In genomic region chr2:227684258-227684657, GRCh38 we compare ENCODE assay signal across 22 cellular contexts. TPM values are rescaled to one million over a fixed set of nuclear protein-coding genes. Genes with fewer than 3 reads are reported as not detected.
DNase-seq lines count a peak whose midpoint lies in the region; ATAC-seq, FAIRE-seq and TF ChIP-seq lines count a peak whose summit lies in the region.
"Had no signal": no experiment of that assay in that cellular context is flagged by ENCODE, and none has a peak within 500 bp of the region (broad histone marks: within the 10 kb centered on the region; RNA-seq: fewer than 3 reads in every experiment).

No MANE protein-coding gene starts in this region.

- H2AFZ ChIP-seq in hepatocyte: no peak overlapping the region
- H2AFZ ChIP-seq: GM23338 had no signal

- H3K27me3 ChIP-seq in bronchial epithelial cell (ENCODE audit: control insufficient read depth, insufficient read depth, low read length): no peaks in the 10 kb centered on the region
- H3K27me3 ChIP-seq in esophagus muscularis mucosa: no peaks in the 10 kb centered on the region
- no peaks in the 10 kb centered on the region for H3K27me3 ChIP-seq in lower lobe of right lung (ENCODE audit: low read depth)
- no peaks in the 10 kb centered on the region for H3K27me3 ChIP-seq in upper lobe of right lung
- H3K27me3 ChIP-seq in hepatocyte: no peaks in the 10 kb centered on the region
- H3K27me3 ChIP-seq: BE2C had no signal

- H3K9me3 ChIP-seq in esophagus muscularis mucosa (no peaks in the 10 kb centered on the region), lower lobe of right lung (no peaks in the 10 kb centered on the region), upper lobe of right lung (no peaks in the 10 kb centered on the region), hepatocyte (ENCODE audit: low read depth) (no peaks in the 10 kb centered on the region)
- H3K9me3 ChIP-seq: BE2C, Caco-2 had no signal

- H3K4me1 ChIP-seq in esophagus muscularis mucosa (no peaks in the 10 kb centered on the region), lower lobe of right lung (peaks cover 6% of the 10 kb centered on the region), upper lobe of right lung (no peaks in the 10 kb centered on the region), hepatocyte (ENCODE audit: insufficient read depth) (no peaks in the 10 kb centered on the region)
- H3K4me1 ChIP-seq: BE2C, Caco-2 had no signal

- H3K4me3 ChIP-seq in bronchial epithelial cell (ENCODE audit: low read depth, low read length) (no peak overlapping the region), esophagus muscularis mucosa (no peak overlapping the region), lower lobe of right lung (no peak overlapping the region), upper lobe of right lung (no peak overlapping the region), hepatocyte (no peak overlapping the region)
- H3K4me3 ChIP-seq: GM23338 had no signal

- TF ChIP-seq CTCF in bronchial epithelial cell (IDR thresholded peaks at IDR 0.05; ENCODE audit: insufficient read depth, low read length, severe bottlenecking): no peak
- no peak for TF ChIP-seq CTCF in esophagus muscularis mucosa (IDR thresholded peaks at IDR 0.05)
- TF ChIP-seq CTCF in lower lobe of right lung (IDR thresholded peaks at IDR 0.05): no peak
- no peak for TF ChIP-seq CTCF in upper lobe of right lung (IDR thresholded peaks at IDR 0.05)
- TF ChIP-seq CTCF in glutamatergic neuron (IDR thresholded peaks at IDR 0.05; ENCODE audit: partially characterized antibody, unreplicated experiment): no peak
- no peak for TF ChIP-seq CTCF in hepatocyte (IDR thresholded peaks at IDR 0.05; ENCODE audit: poor library complexity)

- no peaks in the 10 kb centered on the region for H3K79me2 ChIP-seq in hepatocyte

- WGBS in esophagus muscularis mucosa: 69% methylated on average over 5 of the region's 5 CpGs
- 92% methylated on average over 5 of the region's 5 CpGs for WGBS in hepatocyte (ENCODE audit: low lambda C conversion rate, missing lambda C conversion rate)

- no peaks in the 10 kb centered on the region for H3K36me3 Mint-ChIP-seq in glutamatergic neuron (ENCODE audit: unreplicated experiment)
- H3K36me3 Mint-ChIP-seq: CD4-positive, CD25-positive, alpha-beta regulatory T cell had no signal

- no peak for FAIRE-seq in bronchial epithelial cell (lab: Jason Lieb, UNC)
- FAIRE-seq: A204.1, D721Med, G401.6, GM12892, GM18507, H54 had no signal

- H3K36me3 ChIP-seq in bronchial epithelial cell (ENCODE audit: control insufficient read depth, insufficient read depth, low read length): no peaks in the 10 kb centered on the region
- H3K36me3 ChIP-seq in esophagus muscularis mucosa: no peaks in the 10 kb centered on the region
- H3K36me3 ChIP-seq in lower lobe of right lung: no peaks in the 10 kb centered on the region
- no peaks in the 10 kb centered on the region for H3K36me3 ChIP-seq in upper lobe of right lung
- no peaks in the 10 kb centered on the region for H3K36me3 ChIP-seq in hepatocyte (replicated peaks; ENCODE audit: insufficient read depth, low read depth)
- H3K36me3 ChIP-seq: BE2C had no signal

- no peak overlapping the region for H3K4me3 Mint-ChIP-seq in glutamatergic neuron (ENCODE audit: unreplicated experiment)
- H3K4me3 Mint-ChIP-seq: CD4-positive, CD25-positive, alpha-beta regulatory T cell; GM23338 had no signal

- no peaks in the 10 kb centered on the region for H3K9me3 Mint-ChIP-seq in glutamatergic neuron (ENCODE audit: unreplicated experiment)
- H3K9me3 Mint-ChIP-seq: GM23338 had no signal

- H3K4me1 Mint-ChIP-seq in glutamatergic neuron (ENCODE audit: low read depth, unreplicated experiment): peaks cover 5% of the 10 kb centered on the region
- H3K4me1 Mint-ChIP-seq: CD4-positive, CD25-positive, alpha-beta regulatory T cell; GM23338 had no signal

- TF ChIP-seq POLR2A in esophagus muscularis mucosa (IDR thresholded peaks at IDR 0.05; ENCODE audit: low read depth): no peak

- no peak for TF ChIP-seq EP300 in esophagus muscularis mucosa (IDR thresholded peaks at IDR 0.05)

- intact Hi-C loops in esophagus muscularis mucosa (cut with DNase I) (no loop called here), lower lobe of right lung (cut with DNase I) (no loop called here), upper lobe of right lung (cut with DNase I) (no loop called here)

- H4K20me1 ChIP-seq in hepatocyte (ENCODE audit: insufficient read depth, poor library complexity, severe bottlenecking): no peaks in the 10 kb centered on the region

- no peak overlapping the region for H3K27ac Mint-ChIP-seq in glutamatergic neuron (ENCODE audit: unreplicated experiment)

- H3K9me2 ChIP-seq in hepatocyte (replicated peaks; ENCODE audit: insufficient read depth): no peaks in the 10 kb centered on the region

- H3K27me3 Mint-ChIP-seq in glutamatergic neuron (ENCODE audit: unreplicated experiment): no peaks in the 10 kb centered on the region

- peak; percentile 73 for ATAC-seq in lower lobe of right lung
- peak; percentile 83 for ATAC-seq in upper lobe of right lung
- no peak for ATAC-seq in HG03378 (IDR thresholded peaks at IDR 0.05; ENCODE audit: unreplicated experiment)
- ATAC-seq: GM23338 had no signal

- DNase-seq in bronchial epithelial cell (ENCODE audit: low read depth) (peak; percentile 18), esophagus muscularis mucosa (ENCODE audit: extremely low spot score) (peak; percentile 14), lower lobe of right lung (peak; percentile 52), upper lobe of right lung (no peak), glutamatergic neuron (no peak), hepatocyte (ENCODE audit: low spot score) (no peak)
- DNase-seq: ACHN; BE2C; C1 segment of cervical spinal cord; Caco-2; CD4-positive, CD25-positive, alpha-beta regulatory T cell; HCEC 1CT had no signal

- H3K4me2 ChIP-seq in hepatocyte: no peak overlapping the region
- H3K4me2 ChIP-seq: GM23338 had no signal

- H3K27ac ChIP-seq in esophagus muscularis mucosa (replicated peaks in 1 of 4) (no peak overlapping the region), lower lobe of right lung (no peak overlapping the region), upper lobe of right lung (no peak overlapping the region), hepatocyte (no peak overlapping the region)
- H3K27ac ChIP-seq: HL-60 had no signal

RNA-seq across cellular contexts. Expression of gene SCYGR5, which starts 17.7 kb away (rescaled TPM):
- total RNA-seq in bronchial epithelial cell (not detected in 2 replicates), esophagus muscularis mucosa (not detected), lower lobe of right lung (not detected), upper lobe of right lung (not detected), glutamatergic neuron (ENCODE audit: unreplicated experiment) (not detected), hepatocyte (not detected in 2 replicates)
- polyA plus RNA-seq in hepatocyte: not detected in 2 replicates
- total RNA-seq: Caco-2; CD4-positive, CD25-positive, alpha-beta regulatory T cell; GM23338; HT1080 had no signal
- polyA plus RNA-seq: CD4-positive, CD25-positive, alpha-beta regulatory T cell; GM23338 had no signal

RNA-seq across cellular contexts. Expression of gene SLC19A3, which starts 33.6 kb away (rescaled TPM):
- not detected in 2 replicates for total RNA-seq in bronchial epithelial cell
- 1 to 10 TPM in 1 of 4 donors, under 1 TPM in 3; 0.40 to 1.5 (median 0.69) TPM for total RNA-seq in esophagus muscularis mucosa
- total RNA-seq in lower lobe of right lung: 40.7 TPM
- total RNA-seq in upper lobe of right lung: 31.8 TPM
- 1.7 TPM for total RNA-seq in glutamatergic neuron (ENCODE audit: unreplicated experiment)
- 19.7 and 21.8 TPM in 2 replicates for total RNA-seq in hepatocyte
- polyA plus RNA-seq in hepatocyte: 13.8 and 15.5 TPM in 2 replicates
- total RNA-seq: CD4-positive, CD25-positive, alpha-beta regulatory T cell; HT1080 had no signal
- polyA plus RNA-seq: CD4-positive, CD25-positive, alpha-beta regulatory T cell had no signal

RNA-seq across cellular contexts. Expression of gene SCYGR6, which starts 40.3 kb away (rescaled TPM):
- total RNA-seq in bronchial epithelial cell (not detected in 2 replicates), esophagus muscularis mucosa (not detected), lower lobe of right lung (not detected), upper lobe of right lung (not detected), glutamatergic neuron (ENCODE audit: unreplicated experiment) (not detected), hepatocyte (not detected in 2 replicates)
- polyA plus RNA-seq in hepatocyte: not detected in 2 replicates
- total RNA-seq: Caco-2; CD4-positive, CD25-positive, alpha-beta regulatory T cell; GM23338; HT1080 had no signal
- polyA plus RNA-seq: CD4-positive, CD25-positive, alpha-beta regulatory T cell; GM23338 had no signal

RNA-seq across cellular contexts. Expression of gene SCYGR7, which starts 43.9 kb away (rescaled TPM):
- total RNA-seq in bronchial epithelial cell (not detected in 2 replicates), esophagus muscularis mucosa (not detected), lower lobe of right lung (not detected), upper lobe of right lung (not detected), glutamatergic neuron (ENCODE audit: unreplicated experiment) (not detected), hepatocyte (not detected in 2 replicates)
- polyA plus RNA-seq in hepatocyte: not detected in 2 replicates
- total RNA-seq: Caco-2; CD4-positive, CD25-positive, alpha-beta regulatory T cell; GM23338; HT1080 had no signal
- polyA plus RNA-seq: CD4-positive, CD25-positive, alpha-beta regulatory T cell; GM23338 had no signal

Comparison
In these comparisons a context has a peak if more than half of its experiments do, and no peak if none do; other contexts are left out.
1. DNase-seq: peak in bronchial epithelial cell (single experiment), esophagus muscularis mucosa (single experiment) and lower lobe of right lung (single experiment); none in upper lobe of right lung (single experiment), glutamatergic neuron (single experiment) and hepatocyte (single experiment).